14 cellular contexts compared by ENCODE assay signal in genomic region chr14:100049220-100049619, GRCh38. TPM values are rescaled to one million over a fixed set of nuclear protein-coding genes. Genes with fewer than 3 reads are reported as not detected.
DNase-seq lines count a peak whose midpoint lies in the region; ATAC-seq, FAIRE-seq and TF ChIP-seq lines count a peak whose summit lies in the region.
"Had no signal": no experiment of that assay in that cellular context is flagged by ENCODE, and none has a peak within 500 bp of the region (broad histone marks: within the 10 kb centered on the region; RNA-seq: fewer than 3 reads in every experiment).

No MANE protein-coding gene starts in this region.

- no peaks in the 10 kb centered on the region for H3K9me3 Mint-ChIP-seq in activated CD4-positive, alpha-beta T cell treated with anti-CD3 and anti-CD28 coated beads, Interleukin-2, amount 10 ng/mL, durations not matched to agents 24 days and 14 days
- H3K9me3 Mint-ChIP-seq in CD8-positive, alpha-beta memory T cell, result no peaks in the 10 kb centered on the region
- H3K9me3 Mint-ChIP-seq: IgD-negative memory B cell, memory B cell had no signal

- intact Hi-C loops in activated CD4-positive, alpha-beta T cell treated with anti-CD3 and anti-CD28 coated beads, Interleukin-2, amount 10 ng/mL, durations not matched to agents 24 days and 14 days (cut with micrococcal nuclease), result loop anchor here (2.0 kb wide), 1 partner anchor 20 kb away; no protein-coding TSS in a partner anchor
- intact Hi-C loops in psoas muscle (cut with DNase I), result no loop called here

- peak in 3 of 4 donors; percentile 36 to 60 (median 41) for ATAC-seq in psoas muscle

- POLR2A ChIA-PET in SK-N-SH (lab: Yijun Ruan, JAX), result no interaction called here
- POLR2A ChIA-PET in CD8-positive, alpha-beta memory T cell (lab: Charles Lee), result interaction anchor here (0.6 kb wide), 1 partner anchor 59 kb away, joined by 3 read pairs; no protein-coding TSS in a partner anchor

- H3K27me3 Mint-ChIP-seq in activated CD4-positive, alpha-beta T cell treated with anti-CD3 and anti-CD28 coated beads, Interleukin-2, amount 10 ng/mL, durations not matched to agents 24 days and 14 days, result no peaks in the 10 kb centered on the region
- no peaks in the 10 kb centered on the region for H3K27me3 Mint-ChIP-seq in CD8-positive, alpha-beta memory T cell
- H3K27me3 Mint-ChIP-seq: IgD-negative memory B cell, memory B cell had no signal

- TF ChIP-seq RAD21 in SK-N-SH (IDR thresholded peaks at IDR 0.05; ENCODE audit: low read length), result no peak

- H3K9me3 ChIP-seq in SK-N-SH (no peaks in the 10 kb centered on the region), psoas muscle (no peaks in the 10 kb centered on the region)
- H3K9me3 ChIP-seq in CD8-positive, alpha-beta memory T cell (ENCODE audit: low read length), result no peaks in the 10 kb centered on the region
- H3K9me3 ChIP-seq: upper lobe of left lung had no signal

- DNase-seq in activated CD4-positive, alpha-beta T cell treated with anti-CD3 and anti-CD28 coated beads, Interleukin-2, amount 10 ng/mL, durations not matched to agents 24 days and 14 days, result no peak
- DNase-seq in activated CD4-positive, alpha-beta T cell treated with anti-CD3 and anti-CD28 coated beads, Interleukin-2, amount 50 U/mL, for 4 hours, result no peak
- DNase-seq in SK-N-SH, result no peak
- DNase-seq in psoas muscle, result no peak
- DNase-seq in CD8-positive, alpha-beta memory T cell, result no peak
- DNase-seq in DMS153 (lab: John Stamatoyannopoulos, UW), result no peak
- DNase-seq in stimulated activated CD4-positive, alpha-beta T cell treated with anti-CD3 and anti-CD28 coated beads, Interleukin-1b, Interleukin-23, amount 100 ng/mL, for 48 hours, result no peak
- DNase-seq: anterior cingulate cortex, Calu3, upper lobe of left lung had no signal

- no peak for TF ChIP-seq EP300 in SK-N-SH (IDR thresholded peaks at IDR 0.05; ENCODE audit: borderline replicate concordance in 1 of 2, low read depth in 1 of 2, low read length in 1 of 2)

- peaks cover 27% of the 10 kb centered on the region for H3K36me3 Mint-ChIP-seq in activated CD4-positive, alpha-beta T cell treated with anti-CD3 and anti-CD28 coated beads, Interleukin-2, amount 10 ng/mL, durations not matched to agents 24 days and 14 days (ENCODE audit: low read depth)
- no peaks in the 10 kb centered on the region for H3K36me3 Mint-ChIP-seq in CD8-positive, alpha-beta memory T cell
- H3K36me3 Mint-ChIP-seq: IgD-negative memory B cell, memory B cell had no signal

- TF ChIP-seq CTCF in SK-N-SH (IDR thresholded peaks at IDR 0.05) (no peak), psoas muscle (IDR thresholded peaks at IDR 0.05) (no peak)

- 100% methylated on average over 2 of the region's 2 CpGs for WGBS in SK-N-SH (ENCODE audit: low lambda C conversion rate)
- 48 to 52% (median 51%) methylated on average over 2 of the region's 2 CpGs for WGBS in psoas muscle, 3 donors

- FAIRE-seq in endometrium (lab: Jason Lieb, UNC), result peak; percentile 75

- H3K9ac ChIP-seq in SK-N-SH, result no peak overlapping the region

- H3K27ac ChIP-seq in SK-N-SH (ENCODE audit: low read depth in 2 of 2, low read length in 1 of 2) (peak overlapping the region in 1 of 2 experiments; percentile 8; a peak in 1 of 4 replicates), psoas muscle (no peak overlapping the region)
- no peak overlapping the region for H3K27ac ChIP-seq in CD8-positive, alpha-beta memory T cell (ENCODE audit: low read depth, low read length)
- H3K27ac ChIP-seq: RWPE1, upper lobe of left lung had no signal

- no peaks in the 10 kb centered on the region for H4K20me1 ChIP-seq in SK-N-SH (ENCODE audit: insufficient read depth)

- H3K9me2 ChIP-seq in SK-N-SH, result no peaks in the 10 kb centered on the region

- H3K79me2 ChIP-seq in SK-N-SH (ENCODE audit: insufficient read depth), result peaks cover 7% of the 10 kb centered on the region

- H3K4me3 ChIP-seq in SK-N-SH (ENCODE audit: low read depth in 2 of 2, low read length in 1 of 2) (no peak overlapping the region), psoas muscle (no peak overlapping the region)
- no peak overlapping the region for H3K4me3 ChIP-seq in CD8-positive, alpha-beta memory T cell (ENCODE audit: low read length)
- H3K4me3 ChIP-seq: upper lobe of left lung had no signal

- H3K36me3 ChIP-seq in SK-N-SH (replicated peaks in 1 of 2; ENCODE audit: control insufficient read depth in 1 of 2, insufficient read depth in 2 of 2, low read length in 1 of 2), result no peaks in the 10 kb centered on the region
- no peaks in the 10 kb centered on the region for H3K36me3 ChIP-seq in psoas muscle (ENCODE audit: insufficient read depth in 1 of 2, low read depth in 1 of 2)
- H3K36me3 ChIP-seq in CD8-positive, alpha-beta memory T cell (ENCODE audit: insufficient read depth, low read length), result no peaks in the 10 kb centered on the region
- H3K36me3 ChIP-seq: upper lobe of left lung had no signal

- CTCF ChIA-PET in SK-N-SH (lab: Yijun Ruan, JAX), result interaction anchor here (1.2 to 1.7 kb wide), 2 partner anchors 59 to 66 kb away, joined by 4 to 6 read pairs; no protein-coding TSS in a partner anchor
- CTCF ChIA-PET in CD8-positive, alpha-beta memory T cell (lab: Charles Lee), result interaction anchor here (1.3 to 49.6 kb wide), 2 partner anchors 10 to 45 kb away, joined by 3 to 1568 read pairs; partner anchors contain the start of gene EVL

- H3K4me2 ChIP-seq in SK-N-SH, result no peak overlapping the region

- no peak overlapping the region for H3K4me3 Mint-ChIP-seq in activated CD4-positive, alpha-beta T cell treated with anti-CD3 and anti-CD28 coated beads, Interleukin-2, amount 10 ng/mL, durations not matched to agents 24 days and 14 days
- no peak overlapping the region for H3K4me3 Mint-ChIP-seq in CD8-positive, alpha-beta memory T cell
- H3K4me3 Mint-ChIP-seq: IgD-negative memory B cell, memory B cell had no signal

- no peak overlapping the region for H2AFZ ChIP-seq in SK-N-SH (ENCODE audit: low read depth)

- H3K4me1 Mint-ChIP-seq in activated CD4-positive, alpha-beta T cell treated with anti-CD3 and anti-CD28 coated beads, Interleukin-2, amount 10 ng/mL, durations not matched to agents 24 days and 14 days, result peaks cover 24% of the 10 kb centered on the region
- H3K4me1 Mint-ChIP-seq in CD8-positive, alpha-beta memory T cell, result peaks cover 12 to 16% (median 16%) of the 10 kb centered on the region in 3 donors
- H3K4me1 Mint-ChIP-seq: IgD-negative memory B cell, memory B cell had no signal

- peak overlapping the region; percentile 8 for H3K27ac Mint-ChIP-seq in activated CD4-positive, alpha-beta T cell treated with anti-CD3 and anti-CD28 coated beads, Interleukin-2, amount 10 ng/mL, durations not matched to agents 24 days and 14 days
- peak overlapping the region in 3 of 8 donors; percentile 5 to 48 (median 42) for H3K27ac Mint-ChIP-seq in CD8-positive, alpha-beta memory T cell
- H3K27ac Mint-ChIP-seq: IgD-negative memory B cell, memory B cell had no signal

- no peaks in the 10 kb centered on the region for H3K27me3 ChIP-seq in SK-N-SH (ENCODE audit: insufficient read depth)
- no peaks in the 10 kb centered on the region for H3K27me3 ChIP-seq in psoas muscle (ENCODE audit: insufficient read depth in 3 of 3, low read length in 2 of 3)
- H3K27me3 ChIP-seq in CD8-positive, alpha-beta memory T cell (ENCODE audit: insufficient read depth, low read length, poor library complexity, severe bottlenecking), result no peaks in the 10 kb centered on the region
- H3K27me3 ChIP-seq: upper lobe of left lung had no signal

- H3K4me1 ChIP-seq in SK-N-SH (ENCODE audit: control insufficient read depth in 1 of 2, insufficient read depth in 2 of 2, low read depth in 1 of 2, low read length in 1 of 2) (peaks cover 15 to 21% of the 10 kb centered on the region in 2 experiments), psoas muscle (no peaks in the 10 kb centered on the region)
- H3K4me1 ChIP-seq in CD8-positive, alpha-beta memory T cell (ENCODE audit: insufficient read depth, low read length), result no peaks in the 10 kb centered on the region

- peaks cover 16% of the 10 kb centered on the region for H3F3A ChIP-seq in SK-N-SH (replicated peaks; ENCODE audit: insufficient read depth)

TF ChIP-seq in SK-N-SH, 30 proteins besides CTCF, POLR2A, EP300 and RAD21 (continues in another document):
- TF ChIP-seq JUND (IDR thresholded peaks at IDR 0.05), result no peak
- TF ChIP-seq MAX (IDR thresholded peaks at IDR 0.05; ENCODE audit: low read depth), result no peak
- TF ChIP-seq TCF12 (IDR thresholded peaks at IDR 0.05), result peak; percentile 54; the same call in 1 of the 2 replicates
- no peak for TF ChIP-seq MEF2A (IDR thresholded peaks at IDR 0.05; ENCODE audit: borderline replicate concordance, low read depth)
- TF ChIP-seq SMC3 (IDR thresholded peaks at IDR 0.05; ENCODE audit: low read depth, low read length), result no peak

RNA-seq across cellular contexts. Expression of gene EVL, which starts 16.0 kb away (rescaled TPM):
- total RNA-seq in activated CD4-positive, alpha-beta T cell treated with anti-CD3 and anti-CD28 coated beads, Interleukin-2, amount 10 ng/mL, durations not matched to agents 24 days and 14 days, result 268 and 285 TPM in 2 replicates
- 34.2 and 36.5 TPM in 2 replicates for polyA plus RNA-seq in SK-N-SH (2012; rRNA removed)
- polyA plus RNA-seq in SK-N-SH (2012; cell fraction: cytosol; rRNA removed), result 21.7 and 28.2 TPM in 2 replicates
- polyA plus RNA-seq in SK-N-SH (2012; cell fraction: nucleus; rRNA removed), result 224 and 260 TPM in 2 replicates
- 10 to 100 TPM; 14.9 to 30.4 (median 25.0) TPM for total RNA-seq in psoas muscle
- polyA plus RNA-seq in psoas muscle, result 10 to 100 TPM in 2 of 3 donors, 1 to 10 TPM in 1; 9.6 to 17.1 (median 10.6) TPM
- total RNA-seq in CD8-positive, alpha-beta memory T cell, result 100 to 1,000 TPM; 218 to 228 TPM
- polyA plus RNA-seq in CD8-positive, alpha-beta memory T cell, result 129 TPM
